In the genomic region with DNA sequence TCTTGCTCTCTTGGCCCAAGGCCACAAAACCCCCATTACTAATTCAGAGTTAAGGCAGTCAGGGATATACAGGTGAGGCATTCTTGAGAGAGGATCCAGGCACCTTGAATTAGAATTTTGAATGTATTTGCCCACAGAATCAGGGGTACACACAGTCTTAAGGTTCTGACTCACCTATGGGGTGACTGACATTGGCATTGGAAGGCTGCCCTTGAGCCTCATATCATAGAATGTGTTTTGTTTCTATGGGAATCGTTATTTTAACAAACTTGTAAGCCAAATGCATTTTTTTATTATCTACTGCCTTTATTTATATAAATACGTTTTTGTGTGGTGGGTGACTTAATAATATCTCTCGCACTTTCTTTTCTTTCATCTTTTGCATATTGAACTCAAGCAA, we compare ENCODE assay signal across 24 cellular contexts.
DNase-seq lines count a peak whose midpoint lies in the region; ATAC-seq and TF ChIP-seq lines count a peak whose summit lies in the region.
"Had no signal": no experiment of that assay in that cellular context is flagged by ENCODE, and none has a peak within 500 bp of the region (broad histone marks: within the 10 kb centered on the region; RNA-seq: fewer than 3 reads in every experiment).

No MANE protein-coding gene starts in this region.

- no peaks in the 10 kb centered on the region; the same call in 1 of the 2 replicates for H3K9me1 ChIP-seq in IMR-90 (ENCODE audit: insufficient read depth, low read length)

- no peak overlapping the region for H3K4me2 ChIP-seq in IMR-90 (ENCODE audit: low read depth, low read length)
- H3K4me2 ChIP-seq in mammary epithelial cell (ENCODE audit: insufficient read depth, low read depth, low read length): no peak overlapping the region
- no peak overlapping the region for H3K4me2 ChIP-seq in neural progenitor cell

- peaks cover 54% of the 10 kb centered on the region for H3K4me1 Mint-ChIP-seq in neural progenitor cell
- peaks cover 6% of the 10 kb centered on the region for H3K4me1 Mint-ChIP-seq in activated CD4-positive, alpha-beta memory T cell treated with anti-CD3 and anti-CD28 coated beads for 36 hours (ENCODE audit: low read depth)

- no peak for ATAC-seq in IMR-90 (ENCODE audit: low read depth)
- no peak for ATAC-seq in HG03521 (IDR thresholded peaks at IDR 0.05; ENCODE audit: unreplicated experiment)
- ATAC-seq in GM21786 (IDR thresholded peaks at IDR 0.05; ENCODE audit: unreplicated experiment): no peak
- ATAC-seq: GM12878 had no signal

- H3K9ac ChIP-seq in IMR-90 (ENCODE audit: low read depth, low read length) (no peak overlapping the region), mammary epithelial cell (ENCODE audit: insufficient read depth, low read length) (no peak overlapping the region), neural progenitor cell (no peak overlapping the region), stomach smooth muscle (ENCODE audit: low read length in 2 of 2) (no peak overlapping the region)
- H3K9ac ChIP-seq: BLaER1 treated with 17β-estradiol and CSF1 and Interleukin-3, amounts not matched to agents 10 nM and 100 nM had no signal

- TF ChIP-seq POLR2A in IMR-90 (IDR thresholded peaks at IDR 0.05; ENCODE audit: low read depth, low read length): no peak

- TF ChIP-seq CTCF in IMR-90 (conservative IDR thresholded peaks at IDR 0.05; ENCODE audit: low read depth, low read length) (no peak), mammary epithelial cell (conservative IDR thresholded peaks at IDR 0.05 in 1 of 2, IDR thresholded peaks at IDR 0.05 in 1 of 2; ENCODE audit: extremely low read depth in 1 of 2, insufficient read depth in 1 of 2, low read depth in 1 of 2, low read length in 2 of 2) (no peak), neural progenitor cell (IDR thresholded peaks at IDR 0.05) (no peak)

- H3K79me2 ChIP-seq in mammary epithelial cell (ENCODE audit: insufficient read depth, low read length) (no peaks in the 10 kb centered on the region), neural progenitor cell (ENCODE audit: low read depth) (no peaks in the 10 kb centered on the region)

- peak overlapping the region; percentile 20; the same call in 1 of the 2 replicates for H4K5ac ChIP-seq in IMR-90 (ENCODE audit: low read depth, low read length)

- H3K27ac ChIP-seq in IMR-90 (ENCODE audit: insufficient read depth, low read length) (no peak overlapping the region), mammary epithelial cell (ENCODE audit: insufficient read depth, low read depth, low read length) (no peak overlapping the region), neural progenitor cell (no peak overlapping the region), stomach smooth muscle (ENCODE audit: low read length) (peak overlapping the region; percentile 63)
- H3K27ac ChIP-seq: BLaER1 treated with 17β-estradiol and CSF1 and Interleukin-3, amounts not matched to agents 10 nM and 100 nM; SJCRH30 had no signal

- peak overlapping the region; percentile 29; the same call in 1 of the 2 replicates for H3K14ac ChIP-seq in IMR-90 (replicated peaks; ENCODE audit: low read depth, low read length)

- H3K27me3 ChIP-seq in IMR-90 (ENCODE audit: control insufficient read depth, insufficient read depth, low read length): no peaks in the 10 kb centered on the region
- H3K27me3 ChIP-seq in mammary epithelial cell (ENCODE audit: insufficient read depth, low read length): no peaks in the 10 kb centered on the region
- no peaks in the 10 kb centered on the region for H3K27me3 ChIP-seq in neural progenitor cell
- H3K27me3 ChIP-seq in stomach smooth muscle (ENCODE audit: control insufficient read depth in 1 of 2, insufficient read depth in 2 of 2, low read length in 2 of 2): no peaks in the 10 kb centered on the region
- H3K27me3 ChIP-seq: BLaER1 treated with 17β-estradiol and CSF1 and Interleukin-3, amounts not matched to agents 10 nM and 100 nM; SJCRH30 had no signal

- H3K4me3 ChIP-seq in IMR-90 (ENCODE audit: insufficient read depth, low read depth, low read length) (no peak overlapping the region), mammary epithelial cell (replicated peaks in 1 of 3; ENCODE audit: insufficient read depth in 1 of 3, low read depth in 2 of 3, low read length in 3 of 3) (no peak overlapping the region), neural progenitor cell (no peak overlapping the region), stomach smooth muscle (ENCODE audit: low read length in 2 of 2) (no peak overlapping the region)
- H3K4me3 ChIP-seq: BLaER1 treated with 17β-estradiol and CSF1 and Interleukin-3, amounts not matched to agents 10 nM and 100 nM; GM12878; SJCRH30 had no signal

- CTCF ChIA-PET in IMR-90 (lab: Yijun Ruan, JAX): no interaction called here
- CTCF ChIA-PET in mammary epithelial cell (lab: Charles Lee; ENCODE audit: low non-redundant PET): no interaction called here
- CTCF ChIA-PET in activated CD4-positive, alpha-beta memory T cell treated with anti-CD3 and anti-CD28 coated beads for 36 hours (lab: Charles Lee): no interaction called here

- peak overlapping the region; percentile 60 for H2BK120ac ChIP-seq in IMR-90 (ENCODE audit: low read depth, low read length)

- intact Hi-C loops in IMR-90 (cut with micrococcal nuclease) (loop anchor here (10.0 kb wide), 1 partner anchor 262 kb away; no protein-coding TSS in a partner anchor), mammary epithelial cell (cut with micrococcal nuclease) (no loop called here)
- intact Hi-C loops in activated CD4-positive, alpha-beta memory T cell treated with anti-CD3 and anti-CD28 coated beads for 36 hours (cut with micrococcal nuclease): no loop called here

- peak overlapping the region; percentile 10 for H2BK5ac ChIP-seq in IMR-90 (ENCODE audit: low read depth, low read length, poor library complexity, severe bottlenecking)

- no peak overlapping the region for H2AFZ ChIP-seq in IMR-90 (replicated peaks; ENCODE audit: low read length, poor library complexity)
- no peak overlapping the region for H2AFZ ChIP-seq in mammary epithelial cell (ENCODE audit: low read depth, low read length)
- no peak overlapping the region for H2AFZ ChIP-seq in neural progenitor cell (replicated peaks)

- peak overlapping the region; percentile 24 for H3K27ac Mint-ChIP-seq in neural progenitor cell
- no peak overlapping the region for H3K27ac Mint-ChIP-seq in activated CD4-positive, alpha-beta memory T cell treated with anti-CD3 and anti-CD28 coated beads for 36 hours

- peak overlapping the region; percentile 79; the same call in 1 of the 2 replicates for H2AK5ac ChIP-seq in IMR-90 (ENCODE audit: low read depth, low read length)

- no peak overlapping the region for H3K56ac ChIP-seq in IMR-90 (ENCODE audit: extremely low read depth, insufficient read depth, low read length)

- peaks cover 2% of the 10 kb centered on the region for H3K27me3 Mint-ChIP-seq in neural progenitor cell (ENCODE audit: insufficient read depth, low read depth)
- peaks cover 17% of the 10 kb centered on the region for H3K27me3 Mint-ChIP-seq in activated CD4-positive, alpha-beta memory T cell treated with anti-CD3 and anti-CD28 coated beads for 36 hours

- no peak overlapping the region for H4K8ac ChIP-seq in IMR-90 (ENCODE audit: low read depth in 2 of 2, low read length in 2 of 2)

- H3K23ac ChIP-seq in IMR-90 (ENCODE audit: low read depth, low read length): no peak overlapping the region

- BruUV-seq in IMR-90 (replicated peaks; lab: Mats Ljungman, UMichigan): no TSS peak
- BruUV-seq in mammary epithelial cell (replicated peaks; lab: Mats Ljungman, UMichigan): no TSS peak

- H3K4me1 ChIP-seq in IMR-90 (ENCODE audit: control insufficient read depth, insufficient read depth, low read length): peaks cover 13% of the 10 kb centered on the region
- H3K4me1 ChIP-seq in mammary epithelial cell (ENCODE audit: insufficient read depth, low read length): peaks cover 19% of the 10 kb centered on the region
- peaks cover 78% of the 10 kb centered on the region for H3K4me1 ChIP-seq in neural progenitor cell
- peaks cover 21% of the 10 kb centered on the region for H3K4me1 ChIP-seq in stomach smooth muscle (ENCODE audit: control insufficient read depth, insufficient read depth, low read length)

- no peak for TF ChIP-seq RAD21 in IMR-90 (IDR thresholded peaks at IDR 0.05; ENCODE audit: low read length)

- no CpG with 5 or more reads among the region's 3 CpGs for WGBS in IMR-90 (ENCODE audit: extremely low coverage in 2 of 2, insufficient read length in 1 of 2), 2 experiments
- WGBS in mammary epithelial cell (ENCODE audit: low coverage, missing lambda C conversion rate): 95% methylated on average over 3 of the region's 3 CpGs

- peak overlapping the region; percentile 47; the same call in 1 of the 2 replicates for H3K4ac ChIP-seq in IMR-90 (ENCODE audit: low read depth, low read length)

- DNase-seq in IMR-90: no peak
- DNase-seq in mammary epithelial cell: peak; percentile 27
- DNase-seq in neural progenitor cell (ENCODE audit: low spot score): no peak
- DNase-seq in NCI-H2029 (lab: John Stamatoyannopoulos, UW): no peak
- no peak for DNase-seq in activated CD4-positive, alpha-beta memory T cell treated with anti-CD3 and anti-CD28 coated beads for 36 hours
- DNase-seq: 8988T; Caco-2; CD4-positive, alpha-beta memory T cell; DMS 273 treated with DMSO at 0.1 percent for 48 hours; DMS79 treated with DMSO at 0.1 percent for 48 hours; H7; Kasumi-1; NCI-H1092 treated with DMSO at 0.1 percent for 48 hours; NCI-H1436 treated with DMSO at 0.1 percent for 48 hours; NCI-H2029 treated with DMSO at 0.1 percent for 48 hours; NCI-H345; NCI-H524; NCI-H82; SJCRH30 had no signal

- H3F3A ChIP-seq in neural progenitor cell (ENCODE audit: low read depth): peaks cover 48% of the 10 kb centered on the region

- dilution Hi-C loops in IMR-90 (cut with HindIII; ENCODE audit: low sequenced_read_pairs, unreplicated experiment) (no loop called here), mammary epithelial cell (cut with HindIII; ENCODE audit: low sequenced_read_pairs) (no loop called here)

- no peaks in the 10 kb centered on the region for H3K36me3 Mint-ChIP-seq in neural progenitor cell
- no peaks in the 10 kb centered on the region for H3K36me3 Mint-ChIP-seq in activated CD4-positive, alpha-beta memory T cell treated with anti-CD3 and anti-CD28 coated beads for 36 hours
- H3K36me3 Mint-ChIP-seq: CD4-positive, alpha-beta memory T cell had no signal

- peak overlapping the region; percentile 70; the same call in 1 of the 2 replicates for H3K18ac ChIP-seq in IMR-90 (ENCODE audit: low read depth, low read length)

- H3K9me3 Mint-ChIP-seq in neural progenitor cell: no peaks in the 10 kb centered on the region
- H3K9me3 Mint-ChIP-seq in activated CD4-positive, alpha-beta memory T cell treated with anti-CD3 and anti-CD28 coated beads for 36 hours: no peaks in the 10 kb centered on the region
- H3K9me3 Mint-ChIP-seq: CD4-positive, alpha-beta memory T cell had no signal

- H4K91ac ChIP-seq in IMR-90 (ENCODE audit: insufficient read depth, low read depth, low read length): peak overlapping the region; percentile 44; the same call in 1 of the 2 replicates

- no peaks in the 10 kb centered on the region for H3K36me3 ChIP-seq in IMR-90 (ENCODE audit: control insufficient read depth, insufficient read depth, low read length)
- no peaks in the 10 kb centered on the region for H3K36me3 ChIP-seq in mammary epithelial cell (ENCODE audit: insufficient read depth, low read length)
- no peaks in the 10 kb centered on the region for H3K36me3 ChIP-seq in neural progenitor cell
- H3K36me3 ChIP-seq in stomach smooth muscle (ENCODE audit: control insufficient read depth in 2 of 2, insufficient read depth in 2 of 2, low read length in 2 of 2): no peaks in the 10 kb centered on the region
- H3K36me3 ChIP-seq: BLaER1 treated with 17β-estradiol and CSF1 and Interleukin-3, amounts not matched to agents 10 nM and 100 nM; SJCRH30 had no signal

- no peak overlapping the region for H2AK9ac ChIP-seq in IMR-90 (replicated peaks; ENCODE audit: low read depth, low read length, poor library complexity)

- POLR2A ChIA-PET in IMR-90 (lab: Charles Lee; ENCODE audit: unreplicated experiment): no interaction called here
- POLR2A ChIA-PET in activated CD4-positive, alpha-beta memory T cell treated with anti-CD3 and anti-CD28 coated beads for 36 hours (lab: Charles Lee): no interaction called here

- no peak overlapping the region for H3K4me3 Mint-ChIP-seq in neural progenitor cell
- H3K4me3 Mint-ChIP-seq in activated CD4-positive, alpha-beta memory T cell treated with anti-CD3 and anti-CD28 coated beads for 36 hours: no peak overlapping the region
- H3K4me3 Mint-ChIP-seq: CD4-positive, alpha-beta memory T cell had no signal

- H2BK20ac ChIP-seq in IMR-90 (ENCODE audit: low read depth, low read length): peak overlapping the region; percentile 53; the same call in 1 of the 2 replicates

- H3K9me3 ChIP-seq in IMR-90 (ENCODE audit: control insufficient read depth, insufficient read depth, low read length): no peaks in the 10 kb centered on the region
- H3K9me3 ChIP-seq in mammary epithelial cell (replicated peaks; ENCODE audit: insufficient read depth, low read length): no peaks in the 10 kb centered on the region
- no peaks in the 10 kb centered on the region for H3K9me3 ChIP-seq in neural progenitor cell (ENCODE audit: low read depth)
- no peaks in the 10 kb centered on the region for H3K9me3 ChIP-seq in stomach smooth muscle (ENCODE audit: control insufficient read depth in 2 of 2, low read length in 2 of 2)
- H3K9me3 ChIP-seq: BLaER1 treated with 17β-estradiol and CSF1 and Interleukin-3, amounts not matched to agents 10 nM and 100 nM; Caco-2; SJCRH30 had no signal

- no peaks in the 10 kb centered on the region for H3K79me1 ChIP-seq in IMR-90 (ENCODE audit: low read depth in 1 of 2, low read length in 2 of 2)

- H4K20me1 ChIP-seq in IMR-90 (ENCODE audit: insufficient read depth, low read length) (no peaks in the 10 kb centered on the region), mammary epithelial cell (ENCODE audit: insufficient read depth, low read length) (no peaks in the 10 kb centered on the region), neural progenitor cell (ENCODE audit: low read depth) (no peaks in the 10 kb centered on the region)
- H4K20me1 ChIP-seq: BLaER1 treated with 17β-estradiol and CSF1 and Interleukin-3, amounts not matched to agents 10 nM and 100 nM had no signal

- in situ Hi-C loops in IMR-90 (cut with MboI; ENCODE audit: low sequenced_read_pairs) (loop anchor here (10.0 kb wide), 1 partner anchor 462 kb away; no protein-coding TSS in a partner anchor), mammary epithelial cell (cut with MboI; ENCODE audit: low sequenced_read_pairs in 2 of 2) (no loop called here)

- peak overlapping the region; percentile 71; the same call in 1 of the 3 replicates for H2BK15ac ChIP-seq in IMR-90 (ENCODE audit: low read depth, low read length)
